In the genomic region with DNA sequence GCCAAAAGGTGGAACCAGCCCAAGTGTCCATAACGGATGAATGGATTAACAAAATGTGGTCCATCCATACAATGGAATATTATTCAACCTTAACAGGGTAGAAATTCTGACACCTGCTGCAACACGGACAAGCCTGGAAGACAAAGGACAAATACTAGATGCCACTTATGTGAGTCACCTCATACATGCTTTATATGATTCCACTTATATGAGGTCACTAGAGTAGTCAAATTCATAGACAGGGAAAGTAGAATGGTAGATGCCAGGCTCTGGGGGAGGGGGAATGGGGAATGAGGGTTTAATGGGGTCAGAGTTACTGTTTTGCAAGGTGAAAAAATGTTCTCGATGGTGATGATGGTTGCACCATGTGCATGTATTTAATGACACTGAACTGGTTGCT, we compare ENCODE assay signal across 14 cellular contexts. TPM values are rescaled to one million over a fixed set of nuclear protein-coding genes. Genes with fewer than 3 reads are reported as not detected.
DNase-seq lines count a peak whose midpoint lies in the region; ATAC-seq and TF ChIP-seq lines count a peak whose summit lies in the region.
"Had no signal": no experiment of that assay in that cellular context is flagged by ENCODE, and none has a peak within 500 bp of the region (broad histone marks: within the 10 kb centered on the region; RNA-seq: fewer than 3 reads in every experiment).

No MANE protein-coding gene starts in this region.

- no peak overlapping the region for H2BK5ac ChIP-seq in neuronal stem cell (ENCODE audit: low read length)

- 80 to 97% (median 89%) methylated on average over 3 of the region's 3 CpGs for WGBS in spleen, 5 donors
- WGBS in neuronal stem cell (ENCODE audit: extremely low coverage in 2 of 2, insufficient read length in 2 of 2, insufficient replicate concordance in 1 of 2), 2 donors, result no CpG with 5 or more reads among the region's 3 CpGs

- no peaks in the 10 kb centered on the region for H3K79me1 ChIP-seq in neuronal stem cell (ENCODE audit: low read depth, low read length)

- TF ChIP-seq CTCF in A673 (conservative IDR thresholded peaks at IDR 0.05; ENCODE audit: low read depth, low read length), result no peak
- no peak for TF ChIP-seq CTCF in HFF-Myc (IDR thresholded peaks at IDR 0.05; ENCODE audit: low read depth, low read length, missing control alignments)
- no peak for TF ChIP-seq CTCF in fibroblast of the aortic adventitia (IDR thresholded peaks at IDR 0.05; ENCODE audit: insufficient read depth, low read length)
- TF ChIP-seq CTCF in spleen (IDR thresholded peaks at IDR 0.05 in 8 of 11, conservative IDR thresholded peaks at IDR 0.05 in 3 of 11), result no peak

- H3K4me2 ChIP-seq in neuronal stem cell (ENCODE audit: insufficient read depth, low read length, poor library complexity, severe bottlenecking), result no peak overlapping the region

- intact Hi-C loops in A673 (cut with micrococcal nuclease; ENCODE audit: unreplicated experiment), result no loop called here
- intact Hi-C loops in spleen (cut with DNase I; ENCODE audit: low total_unique reads), result no loop called here

- no TSS peak for BruUV-seq in A673 (replicated peaks; lab: Mats Ljungman, UMichigan)

- CTCF ChIA-PET in A673 (lab: Charles Lee), result no interaction called here

- POLR2A ChIA-PET in A673 (lab: Charles Lee; ENCODE audit: low non-redundant PET), result no interaction called here

- H3K27ac ChIP-seq in A673 (ENCODE audit: low read depth, low read length, poor library complexity, severe bottlenecking) (no peak overlapping the region), SJCRH30 (peak overlapping the region; percentile 52), spleen (no peak overlapping the region), neuronal stem cell (replicated peaks; ENCODE audit: low read length) (no peak overlapping the region)

- H3K9ac ChIP-seq in neuronal stem cell (ENCODE audit: low read depth, low read length, poor library complexity), result no peak overlapping the region

- H2AK5ac ChIP-seq in neuronal stem cell (ENCODE audit: low read depth, low read length), result no peak overlapping the region

- no peak overlapping the region for H3K18ac ChIP-seq in neuronal stem cell (ENCODE audit: low read length)

- no peak overlapping the region for H3K14ac ChIP-seq in neuronal stem cell (ENCODE audit: low read length)

- H2AFZ ChIP-seq in neuronal stem cell (ENCODE audit: low read length), result no peak overlapping the region

- TF ChIP-seq POLR2A in spleen (IDR thresholded peaks at IDR 0.05), result no peak

- H2BK15ac ChIP-seq in neuronal stem cell (ENCODE audit: low read length), result no peak overlapping the region

- H3K4me3 ChIP-seq in A673 (ENCODE audit: low read depth, low read length, poor library complexity, severe bottlenecking), result no peak overlapping the region
- no peak overlapping the region for H3K4me3 ChIP-seq in HFF-Myc (replicated peaks; ENCODE audit: low read depth, low read length)
- no peak overlapping the region for H3K4me3 ChIP-seq in SJCRH30
- no peak overlapping the region for H3K4me3 ChIP-seq in fibroblast of the aortic adventitia (ENCODE audit: low read depth, low read length)
- no peak overlapping the region for H3K4me3 ChIP-seq in spleen
- H3K4me3 ChIP-seq in neuronal stem cell (ENCODE audit: low read length in 2 of 2), result no peak overlapping the region
- H3K4me3 ChIP-seq: GM12878 had no signal

- H3K9me3 ChIP-seq in A673 (ENCODE audit: low read depth, low read length, poor library complexity, severe bottlenecking), result no peaks in the 10 kb centered on the region
- no peaks in the 10 kb centered on the region for H3K9me3 ChIP-seq in SJCRH30 (replicated peaks)
- H3K9me3 ChIP-seq in spleen, result no peaks in the 10 kb centered on the region
- H3K9me3 ChIP-seq in neuronal stem cell (replicated peaks in 1 of 2; ENCODE audit: control insufficient read depth in 2 of 2, insufficient read depth in 1 of 2, low read depth in 1 of 2, low read length in 2 of 2), result no peaks in the 10 kb centered on the region

- H4K8ac ChIP-seq in neuronal stem cell (ENCODE audit: low read depth, low read length), result no peak overlapping the region

- H3K36me3 ChIP-seq in A673 (ENCODE audit: insufficient read depth, low read length, poor library complexity, severe bottlenecking) (no peaks in the 10 kb centered on the region), SJCRH30 (no peaks in the 10 kb centered on the region), spleen (no peaks in the 10 kb centered on the region), neuronal stem cell (replicated peaks in 1 of 2; ENCODE audit: control insufficient read depth in 2 of 2, insufficient read depth in 2 of 2, low read length in 2 of 2) (no peaks in the 10 kb centered on the region)

- H3K4me1 ChIP-seq in A673 (ENCODE audit: insufficient read depth, low read length, poor library complexity, severe bottlenecking), result no peaks in the 10 kb centered on the region
- peaks cover 18% of the 10 kb centered on the region for H3K4me1 ChIP-seq in SJCRH30
- H3K4me1 ChIP-seq in spleen, result no peaks in the 10 kb centered on the region
- no peaks in the 10 kb centered on the region for H3K4me1 ChIP-seq in neuronal stem cell (ENCODE audit: control insufficient read depth in 2 of 2, insufficient read depth in 1 of 2, low read depth in 1 of 2, low read length in 2 of 2)

- H2BK120ac ChIP-seq in neuronal stem cell (ENCODE audit: low read depth, low read length), result no peak overlapping the region

- ATAC-seq in HG03045 (IDR thresholded peaks at IDR 0.05; ENCODE audit: unreplicated experiment), result no peak
- ATAC-seq: GM12878, Right ventricle myocardium inferior had no signal

- no peaks in the 10 kb centered on the region for H3K27me3 ChIP-seq in A673 (replicated peaks; ENCODE audit: insufficient read depth, low read depth, low read length, poor library complexity)
- no peaks in the 10 kb centered on the region for H3K27me3 ChIP-seq in SJCRH30
- no peaks in the 10 kb centered on the region for H3K27me3 ChIP-seq in spleen (replicated peaks in 1 of 7)
- H3K27me3 ChIP-seq in neuronal stem cell (ENCODE audit: control insufficient read depth in 3 of 3, insufficient read depth in 3 of 3, low read depth in 1 of 3, low read length in 3 of 3), result no peaks in the 10 kb centered on the region

- no peak overlapping the region for H2BK12ac ChIP-seq in neuronal stem cell (ENCODE audit: low read length)

- no peak overlapping the region for H4K91ac ChIP-seq in neuronal stem cell (ENCODE audit: low read depth, low read length, poor library complexity)

- H3K4ac ChIP-seq in neuronal stem cell (ENCODE audit: low read length), result no peak overlapping the region

- no peak overlapping the region for H3K23ac ChIP-seq in neuronal stem cell (ENCODE audit: low read depth, low read length, poor library complexity)

- DNase-seq in A673 (ENCODE audit: low spot score), result peak; percentile 33
- peak; percentile 40 for DNase-seq in HFF-Myc (ENCODE audit: extremely low read depth, low read depth)
- peak; percentile 62 to 71 for DNase-seq in SJCRH30
- DNase-seq in fibroblast of the aortic adventitia (ENCODE audit: low read depth), result peak; percentile 49
- DNase-seq in HuH-7.5 (ENCODE audit: low spot score), result no peak
- DNase-seq in spleen, result no peak
- DNase-seq in neuronal stem cell (ENCODE audit: low spot score), result no peak
- DNase-seq: activated CD4-positive, alpha-beta T cell treated with anti-CD3 and anti-CD28 coated beads, Interleukin-2, amount 50 U/mL, for 1 hour; activated naive CD4-positive, alpha-beta T cell treated with anti-CD3 and anti-CD28 coated beads for 36 hours; effector memory CD4-positive, alpha-beta T cell; nephron progenitor cell had no signal

RNA-seq across cellular contexts. Expression of gene CYTH3, which starts 34.0 kb away (rescaled TPM):
- 20.2 and 20.5 TPM in 2 replicates for total RNA-seq in A673 (2021)
- total RNA-seq in SJCRH30 (2014; rRNA removed; shearing (Covaris generic)), result 17.2 and 19.2 TPM in 2 replicates
- total RNA-seq in fibroblast of the aortic adventitia (ENCODE audit: low replicate concordance), result 27.1 and 28.2 TPM in 2 replicates
- total RNA-seq in spleen, result 10 to 100 TPM in 6 of 7 donors, 1 to 10 TPM in 1; 9.6 to 28.1 (median 21.0) TPM
- polyA plus RNA-seq in spleen, result 1 to 10 TPM; 2.5 to 4.8 (median 3.5) TPM
- 9.5 TPM for polyA plus RNA-seq in neuronal stem cell (2013, experiment 1 of 2)
- polyA plus RNA-seq in neuronal stem cell (2013, experiment 2 of 2), result 9.5 TPM

RNA-seq across cellular contexts. Expression of gene FAM220A, which starts 42.3 kb away (rescaled TPM):
- 18.5 and 23.4 TPM in 2 replicates for total RNA-seq in A673 (2021)
- total RNA-seq in SJCRH30 (2014; rRNA removed; shearing (Covaris generic)), result 14.7 and 16.8 TPM in 2 replicates
- 21.8 and 22.2 TPM in 2 replicates for total RNA-seq in fibroblast of the aortic adventitia (ENCODE audit: low replicate concordance)
- 10 to 100 TPM; 10.5 to 14.6 (median 12.2) TPM for total RNA-seq in spleen
- polyA plus RNA-seq in spleen, result 10 to 100 TPM in 2 of 3 donors, 1 to 10 TPM in 1; 6.3 to 10.3 (median 10.2) TPM
- polyA plus RNA-seq in neuronal stem cell (2013, experiment 1 of 2), result 17.8 TPM
- polyA plus RNA-seq in neuronal stem cell (2013, experiment 2 of 2), result 15.1 TPM

Comparison
In these comparisons a context has a peak if more than half of its experiments do, and no peak if none do; other contexts are left out.
1. DNase-seq: peak in A673 (single experiment), HFF-Myc (single experiment), SJCRH30 (2 of 2) and fibroblast of the aortic adventitia (single experiment); none in HuH-7.5 (single experiment), spleen (single experiment) and neuronal stem cell (single experiment).